31 cellular contexts compared by ENCODE assay signal in genomic region chr3:157092219-157092618, GRCh38.
DNase-seq lines count a peak whose midpoint lies in the region; ATAC-seq and TF ChIP-seq lines count a peak whose summit lies in the region.
"Had no signal": no experiment of that assay in that cellular context is flagged by ENCODE, and none has a peak within 500 bp of the region (broad histone marks: within the 10 kb centered on the region; RNA-seq: fewer than 3 reads in every experiment).

No MANE protein-coding gene starts in this region.

- ATAC-seq in GM21619 (IDR thresholded peaks at IDR 0.05; ENCODE audit: unreplicated experiment), result no peak
- ATAC-seq: CD8-positive, alpha-beta T cell; left colon; natural killer cell treated with Interleukin-12 subunit alpha and Interleukin-12 subunit beta and Interleukin-15 and Interleukin-18, amount 100 ng/mL, for 72 hours; PC-3 had no signal

- H3K27me3 Mint-ChIP-seq in T-helper 1 cell treated with Interleukin-12 subunit alpha and Interleukin-12 subunit beta and Interleukin-4 antibody, amounts not matched to agents 30 μg/mL and 1 μg/mL, for 36 hours (ENCODE audit: low read depth), result no peaks in the 10 kb centered on the region
- H3K27me3 Mint-ChIP-seq in nephron (ENCODE audit: low read depth), result peaks cover 12% of the 10 kb centered on the region
- H3K27me3 Mint-ChIP-seq: activated T-cell treated with anti-CD3 and anti-CD28 coated beads, Interleukin-2, amount 50 U/mL, for 24 hours had no signal

- peak overlapping the region; percentile 76 for H3K4me3 ChIP-seq in GM12865 (ENCODE audit: low read depth, low read length)
- H3K4me3 ChIP-seq: sigmoid colon, stomach, upper lobe of left lung had no signal

- TF ChIP-seq CTCF in GM12865 (IDR thresholded peaks at IDR 0.05; ENCODE audit: insufficient read depth, low read depth, low read length, missing control alignments) (no peak), nephron (IDR thresholded peaks at IDR 0.05; ENCODE audit: unreplicated experiment in 3 of 3) (no peak)

- no peak overlapping the region for H3K4me3 Mint-ChIP-seq in T-helper 1 cell treated with Interleukin-12 subunit alpha and Interleukin-12 subunit beta and Interleukin-4 antibody, amounts not matched to agents 30 μg/mL and 1 μg/mL, for 36 hours
- no peak overlapping the region for H3K4me3 Mint-ChIP-seq in nephron
- H3K4me3 Mint-ChIP-seq: activated naive CD4-positive, alpha-beta T cell treated with anti-CD3 and anti-CD28 coated beads for 36 hours; activated T-cell treated with anti-CD3 and anti-CD28 coated beads, Interleukin-2, amount 50 U/mL, for 24 hours; CD8-positive, alpha-beta T cell; mesothelial cell of epicardium had no signal

- DNase-seq in T-helper 1 cell (no peak), GM12865 (ENCODE audit: low read depth) (no peak), astrocyte of the hippocampus (ENCODE audit: low read depth, low spot score) (peak; percentile 23), GM19238 (ENCODE audit: insufficient read length, low spot score) (no peak), SK-N-DZ (ENCODE audit: low spot score) (no peak)
- DNase-seq: activated CD4-positive, CD25-positive, alpha-beta regulatory T cell; activated CD8-positive, alpha-beta memory T cell treated with anti-CD3 and anti-CD28 coated beads for 24 hours; activated naive CD4-positive, alpha-beta T cell treated with anti-CD3 and anti-CD28 coated beads for 36 hours; activated T-cell treated with anti-CD3 and anti-CD28 coated beads, Interleukin-2, amount 50 U/mL, for 24 hours; caudate nucleus; CD8-positive, alpha-beta T cell; dermis blood vessel endothelial cell; DMS53; GDM1; KBM-7; left colon; NCI-H146; NCI-H510A; PC-3; posterior cingulate gyrus; SHP77 treated with DMSO at 0.1 percent for 48 hours; sigmoid colon; stimulated activated CD4-positive, alpha-beta T cell treated with anti-CD3 and anti-CD28 coated beads, Interleukin-15, amount 100 ng/mL, for 24 hours; stomach; SW 1271; upper lobe of left lung had no signal

- no peaks in the 10 kb centered on the region for H3K9me3 Mint-ChIP-seq in T-helper 1 cell treated with Interleukin-12 subunit alpha and Interleukin-12 subunit beta and Interleukin-4 antibody, amounts not matched to agents 30 μg/mL and 1 μg/mL, for 36 hours
- H3K9me3 Mint-ChIP-seq in nephron, result no peaks in the 10 kb centered on the region
- H3K9me3 Mint-ChIP-seq: activated naive CD4-positive, alpha-beta T cell treated with anti-CD3 and anti-CD28 coated beads for 36 hours; activated T-cell treated with anti-CD3 and anti-CD28 coated beads, Interleukin-2, amount 50 U/mL, for 24 hours; CD8-positive, alpha-beta T cell; mesothelial cell of epicardium; natural killer cell treated with Interleukin-12 subunit alpha and Interleukin-12 subunit beta and Interleukin-15 and Interleukin-18, amount 100 ng/mL, for 72 hours had no signal

- peak overlapping the region; percentile 37 for H3K27ac Mint-ChIP-seq in T-helper 1 cell treated with Interleukin-12 subunit alpha and Interleukin-12 subunit beta and Interleukin-4 antibody, amounts not matched to agents 30 μg/mL and 1 μg/mL, for 36 hours
- H3K27ac Mint-ChIP-seq in nephron, result peak overlapping the region in 2 of 3 experiments; percentile 88 to 100
- H3K27ac Mint-ChIP-seq: activated naive CD4-positive, alpha-beta T cell treated with anti-CD3 and anti-CD28 coated beads for 36 hours; activated T-cell treated with anti-CD3 and anti-CD28 coated beads, Interleukin-2, amount 50 U/mL, for 24 hours; CD8-positive, alpha-beta T cell; mesothelial cell of epicardium had no signal

- peaks cover 62% of the 10 kb centered on the region for H3K4me1 Mint-ChIP-seq in T-helper 1 cell treated with Interleukin-12 subunit alpha and Interleukin-12 subunit beta and Interleukin-4 antibody, amounts not matched to agents 30 μg/mL and 1 μg/mL, for 36 hours (ENCODE audit: low read depth)
- peaks cover 57% of the 10 kb centered on the region for H3K4me1 Mint-ChIP-seq in nephron

- H3K36me3 Mint-ChIP-seq in T-helper 1 cell treated with Interleukin-12 subunit alpha and Interleukin-12 subunit beta and Interleukin-4 antibody, amounts not matched to agents 30 μg/mL and 1 μg/mL, for 36 hours (ENCODE audit: low read depth), result peaks cover 2% of the 10 kb centered on the region
- H3K36me3 Mint-ChIP-seq in nephron (ENCODE audit: low read depth), result no peaks in the 10 kb centered on the region
- H3K36me3 Mint-ChIP-seq: CD8-positive, alpha-beta T cell; mesothelial cell of epicardium; natural killer cell treated with Interleukin-12 subunit alpha and Interleukin-12 subunit beta and Interleukin-15 and Interleukin-18, amount 100 ng/mL, for 72 hours had no signal
